Comparison of ENCODE assay signal across 8 cellular contexts in the genomic region with DNA sequence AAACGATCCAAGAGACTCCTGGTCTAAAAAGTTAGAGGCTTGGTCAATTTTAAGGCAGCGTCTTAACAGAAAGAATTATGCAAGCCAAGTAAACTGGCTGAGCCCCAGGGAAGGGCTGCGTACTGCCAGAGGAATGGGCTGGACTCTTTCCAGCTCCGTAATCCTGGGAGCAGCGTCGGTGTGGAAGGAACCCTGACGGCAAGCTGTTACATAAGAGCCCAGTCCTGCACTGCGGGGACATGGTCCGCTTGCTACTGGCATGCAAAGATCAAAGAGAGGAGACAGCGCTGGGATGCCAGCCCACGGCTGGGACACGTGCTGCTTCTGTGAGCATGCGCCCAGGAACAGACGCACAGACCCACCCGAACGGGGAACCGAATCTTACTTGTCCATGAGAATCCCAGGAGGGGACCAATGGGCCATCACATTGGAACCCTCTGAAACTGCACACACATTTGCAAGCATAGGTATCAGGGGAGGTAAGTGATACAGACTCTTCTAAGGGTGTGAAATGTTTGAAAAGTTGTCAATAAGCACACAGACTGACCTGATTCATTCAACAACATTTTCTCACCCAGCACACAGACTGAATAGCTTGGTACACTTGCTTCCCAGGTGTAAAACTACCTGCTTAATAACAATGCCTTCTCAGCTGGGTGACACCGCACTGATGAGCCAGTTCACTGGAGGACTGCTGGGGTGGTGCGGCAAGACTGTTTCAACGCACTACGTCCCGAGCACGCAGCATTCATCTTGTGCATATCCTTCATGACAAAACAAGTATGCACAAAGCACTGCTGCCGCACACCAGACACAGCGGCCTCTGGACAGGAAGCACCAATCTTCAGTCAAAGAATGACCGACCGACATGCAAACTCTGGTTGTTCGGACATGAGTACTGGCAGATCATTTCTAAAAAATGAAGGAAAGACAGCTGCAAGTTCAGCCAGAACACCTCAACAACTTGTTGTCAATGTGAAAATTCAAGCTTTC.
A peak's percentile ranks its signal among the peaks of the same experiment; 100 is the strongest.
DNase-seq lines count a peak whose midpoint lies in the region; ATAC-seq and TF ChIP-seq lines count a peak whose summit lies in the region.

No MANE protein-coding gene starts in this region.

- DNase-seq in NCI-H2107 treated with DMSO at 0.1 percent for 48 hours (lab: John Stamatoyannopoulos, UW; ENCODE audit: unreplicated experiment) (peak; percentile 7), dedifferentiated amniotic fluid mesenchymal stem cell (ENCODE audit: extremely low spot score) (peak; percentile 98), medulla oblongata (ENCODE audit: extremely low spot score) (peak; percentile 79), upper lobe of left lung (peak in 1 of 2 donors; percentile 88), NCI-H1105 (lab: John Stamatoyannopoulos, UW) (no peak)
- no peak for DNase-seq in stimulated activated CD4-positive, alpha-beta T cell treated with anti-CD3 and anti-CD28 coated beads, Interleukin-4, amount 100 ng/mL, for 24 hours

- H3K4me1 ChIP-seq in BLaER1 treated with 17β-estradiol and CSF1 and Interleukin-3, amounts not matched to agents 10 nM and 100 nM: peaks cover 56 to 76% (median 71%) of the 10 kb centered on the region in 10 experiments
- H3K4me1 ChIP-seq in upper lobe of left lung: peaks cover 29 to 42% (median 39%) of the 10 kb centered on the region in 4 donors

- peaks cover 23 to 79% (median 62%) of the 10 kb centered on the region in 11 experiments; a peak in 21 of 22 replicates for H3K36me3 ChIP-seq in BLaER1 treated with 17β-estradiol and CSF1 and Interleukin-3, amounts not matched to agents 10 nM and 100 nM
- H3K36me3 ChIP-seq in upper lobe of left lung: peaks cover 0 to 4% (median 0%) of the 10 kb centered on the region in 4 donors

- H3K4me2 ChIP-seq in BLaER1 treated with 17β-estradiol and CSF1 and Interleukin-3, amounts not matched to agents 10 nM and 100 nM: peak overlapping the region; percentile 49 to 76 (median 66)

- peak in 1 of 4 donors; percentile 37 for TF ChIP-seq EP300 in upper lobe of left lung (IDR thresholded peaks at IDR 0.05)

- peaks cover 0 to 5% (median 0%) of the 10 kb centered on the region in 11 experiments; a peak in 3 of 22 replicates for H3K9me3 ChIP-seq in BLaER1 treated with 17β-estradiol and CSF1 and Interleukin-3, amounts not matched to agents 10 nM and 100 nM (replicated peaks in 1 of 11)
- no peaks in the 10 kb centered on the region for H3K9me3 ChIP-seq in upper lobe of left lung

- no peaks in the 10 kb centered on the region for H3K27me3 ChIP-seq in BLaER1 treated with 17β-estradiol and CSF1 and Interleukin-3, amounts not matched to agents 10 nM and 100 nM
- H3K27me3 ChIP-seq in upper lobe of left lung: no peaks in the 10 kb centered on the region

- WGBS in upper lobe of left lung, 2 donors: 33 to 38% methylated on average over 19 to 28 of the region's 28 CpGs

- no peak for TF ChIP-seq CTCF in upper lobe of left lung (IDR thresholded peaks at IDR 0.05)

- H4K20me1 ChIP-seq in BLaER1 treated with 17β-estradiol and CSF1 and Interleukin-3, amounts not matched to agents 10 nM and 100 nM: peaks cover 94 to 98% (median 95%) of the 10 kb centered on the region in 11 experiments

- TF ChIP-seq POLR2A in upper lobe of left lung (IDR thresholded peaks at IDR 0.05): no peak

- ATAC-seq in upper lobe of left lung (ENCODE audit: low FRiP score in 2 of 2) (peak; percentile 91 to 94), HG03045 (IDR thresholded peaks at IDR 0.05; ENCODE audit: unreplicated experiment) (no peak)

- peak overlapping the region in 3 of 11 experiments; percentile 3 to 48 (median 7); a peak in 1 of 22 replicates for H3K9ac ChIP-seq in BLaER1 treated with 17β-estradiol and CSF1 and Interleukin-3, amounts not matched to agents 10 nM and 100 nM

- H3K4me3 ChIP-seq in BLaER1 treated with 17β-estradiol and CSF1 and Interleukin-3, amounts not matched to agents 10 nM and 100 nM: no peak overlapping the region
- no peak overlapping the region for H3K4me3 ChIP-seq in upper lobe of left lung

- peak overlapping the region in 2 of 11 experiments; percentile 5 to 14; a peak in 3 of 22 replicates for H3K27ac ChIP-seq in BLaER1 treated with 17β-estradiol and CSF1 and Interleukin-3, amounts not matched to agents 10 nM and 100 nM
- H3K27ac ChIP-seq in upper lobe of left lung: peak overlapping the region; percentile 3 to 57 (median 36)

Comparison
In these comparisons a context has a peak if more than half of its experiments do, and no peak if none do; other contexts are left out.
1. DNase-seq: peak in NCI-H2107 treated with DMSO at 0.1 percent for 48 hours (single experiment), dedifferentiated amniotic fluid mesenchymal stem cell (single experiment) and medulla oblongata (single experiment); none in NCI-H1105 (single experiment) and stimulated activated CD4-positive, alpha-beta T cell treated with anti-CD3 and anti-CD28 coated beads, Interleukin-4, amount 100 ng/mL, for 24 hours (single experiment).